In the genomic region with DNA sequence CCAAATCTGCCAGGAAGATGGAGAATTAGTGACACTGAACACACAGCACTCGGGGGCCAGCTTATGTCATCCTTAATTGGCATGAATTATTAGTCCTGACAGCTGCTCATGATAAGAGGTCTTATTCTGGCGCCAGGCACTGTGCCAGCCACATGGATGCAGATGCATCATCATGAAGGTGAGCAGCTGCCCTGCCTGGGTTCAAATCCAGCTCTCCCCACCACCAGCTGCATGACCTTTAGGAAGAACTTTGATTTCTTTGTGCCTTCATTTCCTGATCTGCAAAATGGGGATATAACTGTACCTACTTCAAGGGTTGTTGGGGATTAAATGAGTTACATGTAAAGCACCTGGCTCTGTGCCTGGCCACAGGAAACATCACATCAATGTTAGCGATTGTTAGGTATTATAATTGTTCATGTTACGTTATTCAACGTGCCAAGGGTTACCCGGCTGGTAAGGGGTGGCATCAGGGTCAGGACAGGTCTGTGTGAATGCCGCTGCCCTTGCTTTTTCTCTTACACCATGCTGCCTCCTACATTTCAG, we compare ENCODE assay signal across 13 cellular contexts. TPM values are rescaled to one million over a fixed set of nuclear protein-coding genes. Genes with fewer than 3 reads are reported as not detected.
DNase-seq lines count a peak whose midpoint lies in the region; ATAC-seq, FAIRE-seq and TF ChIP-seq lines count a peak whose summit lies in the region.
"Had no signal": no experiment of that assay in that cellular context is flagged by ENCODE, and none has a peak within 500 bp of the region (broad histone marks: within the 10 kb centered on the region; RNA-seq: fewer than 3 reads in every experiment).

No MANE protein-coding gene starts in this region.

- H3K4me1 Mint-ChIP-seq in GM23338, result peaks cover 38% of the 10 kb centered on the region
- H3K4me1 Mint-ChIP-seq in activated T-helper 1 cell treated with anti-CD3 and anti-CD28 coated beads, Interleukin-12 subunit alpha, Interleukin-12 subunit beta, Interleukin-2, Interleukin-4 antibody, amounts not matched to agents 30 ng/mL and 10 ng/mL and 1 ng/mL, durations not matched to agents 14 hours and 24 hours and 36 hours (ENCODE audit: low read depth), result peaks cover 13% of the 10 kb centered on the region

- H3K27me3 ChIP-seq in ACC112 (ENCODE audit: insufficient read depth, low read length), result no peaks in the 10 kb centered on the region
- no peaks in the 10 kb centered on the region for H3K27me3 ChIP-seq in GM23338 (ENCODE audit: insufficient read depth)
- H3K27me3 ChIP-seq in SJCRH30, result no peaks in the 10 kb centered on the region
- H3K27me3 ChIP-seq in HepG2 (ENCODE audit: control insufficient read depth in 1 of 2, insufficient read depth in 2 of 2, low read length in 2 of 2), result no peaks in the 10 kb centered on the region
- H3K27me3 ChIP-seq in body of pancreas, result no peaks in the 10 kb centered on the region
- H3K27me3 ChIP-seq: cardiac muscle cell had no signal

- H3K4me3 Mint-ChIP-seq in GM23338, result no peak overlapping the region
- H3K4me3 Mint-ChIP-seq in activated T-helper 1 cell treated with anti-CD3 and anti-CD28 coated beads, Interleukin-12 subunit alpha, Interleukin-12 subunit beta, Interleukin-2, Interleukin-4 antibody, amounts not matched to agents 30 ng/mL and 10 ng/mL and 1 ng/mL, durations not matched to agents 14 hours and 24 hours and 36 hours, result no peak overlapping the region
- H3K4me3 Mint-ChIP-seq: activated CD8-positive, alpha-beta memory T cell treated with anti-CD3 and anti-CD28 coated beads, Interleukin-2, amount 10 ng/mL, durations not matched to agents 7 days and 5 days had no signal

- peaks cover 10% of the 10 kb centered on the region for H3K27me3 Mint-ChIP-seq in GM23338 (ENCODE audit: insufficient read depth, low read depth, poor library complexity)
- H3K27me3 Mint-ChIP-seq in activated T-helper 1 cell treated with anti-CD3 and anti-CD28 coated beads, Interleukin-12 subunit alpha, Interleukin-12 subunit beta, Interleukin-2, Interleukin-4 antibody, amounts not matched to agents 30 ng/mL and 10 ng/mL and 1 ng/mL, durations not matched to agents 14 hours and 24 hours and 36 hours (ENCODE audit: insufficient read depth), result peaks cover 9% of the 10 kb centered on the region

- H3K4me2 ChIP-seq in GM23338 (no peak overlapping the region), HepG2 (ENCODE audit: low read depth, low read length) (no peak overlapping the region)

- H3K4me3 ChIP-seq in ACC112 (ENCODE audit: low read depth, low read length), result no peak overlapping the region
- H3K4me3 ChIP-seq in GM23338, result no peak overlapping the region
- no peak overlapping the region for H3K4me3 ChIP-seq in SJCRH30
- no peak overlapping the region for H3K4me3 ChIP-seq in HepG2 (replicated peaks in 1 of 3; ENCODE audit: insufficient read depth in 1 of 3, low read depth in 2 of 3, low read length in 3 of 3)
- no peak overlapping the region for H3K4me3 ChIP-seq in body of pancreas
- H3K4me3 ChIP-seq: cardiac muscle cell, prostate gland had no signal

- H3K9ac ChIP-seq in HepG2 (ENCODE audit: insufficient read depth, low read depth, low read length), result no peak overlapping the region

- TF ChIP-seq POLR2A in HepG2 (IDR thresholded peaks at IDR 0.05; ENCODE audit: insufficient read depth in 1 of 2, low read depth in 2 of 2, low read length in 2 of 2) (no peak), body of pancreas (IDR thresholded peaks at IDR 0.05) (no peak)

- TF ChIP-seq CTCF in GM23338 (conservative IDR thresholded peaks at IDR 0.05; ENCODE audit: low read depth in 2 of 2) (no peak), HepG2 (CRISPR knock-in tag; IDR thresholded peaks at IDR 0.05) (no peak), body of pancreas (IDR thresholded peaks at IDR 0.05) (no peak)

- H3K9me2 ChIP-seq in GM23338 (ENCODE audit: insufficient read depth), result no peaks in the 10 kb centered on the region

- H2AFZ ChIP-seq in ACC112 (ENCODE audit: low read length, unreplicated experiment) (no peak overlapping the region), GM23338 (no peak overlapping the region), HepG2 (ENCODE audit: low read length) (no peak overlapping the region)

- POLR2A ChIA-PET in HepG2 (lab: Yijun Ruan, JAX), result no interaction called here

- peaks cover 32% of the 10 kb centered on the region for H3K36me3 Mint-ChIP-seq in GM23338 (ENCODE audit: low read depth)
- no peaks in the 10 kb centered on the region for H3K36me3 Mint-ChIP-seq in activated T-helper 1 cell treated with anti-CD3 and anti-CD28 coated beads, Interleukin-12 subunit alpha, Interleukin-12 subunit beta, Interleukin-2, Interleukin-4 antibody, amounts not matched to agents 30 ng/mL and 10 ng/mL and 1 ng/mL, durations not matched to agents 14 hours and 24 hours and 36 hours (ENCODE audit: low read depth)
- H3K36me3 Mint-ChIP-seq: activated CD8-positive, alpha-beta memory T cell treated with anti-CD3 and anti-CD28 coated beads, Interleukin-2, amount 10 ng/mL, durations not matched to agents 7 days and 5 days had no signal

- DNase-seq in GM23338 (ENCODE audit: low spot score), result no peak
- DNase-seq in SJCRH30, result peak; percentile 93 to 94
- no peak for DNase-seq in HepG2 (ENCODE audit: low spot score)
- no peak for DNase-seq in body of pancreas
- no peak for DNase-seq in RCC 7860 (ENCODE audit: low spot score)
- no peak for DNase-seq in activated T-helper 1 cell treated with anti-CD3 and anti-CD28 coated beads, Interleukin-12 subunit alpha, Interleukin-12 subunit beta, Interleukin-2, Interleukin-4 antibody, amounts not matched to agents 30 ng/mL and 10 ng/mL and 1 ng/mL, durations not matched to agents 14 hours and 24 hours and 36 hours (ENCODE audit: low spot score)
- DNase-seq: NCI-H1417 treated with DMSO at 0.1 percent for 48 hours had no signal

- H3K9me3 ChIP-seq in SJCRH30 (replicated peaks) (no peaks in the 10 kb centered on the region), HepG2 (ENCODE audit: low read length) (no peaks in the 10 kb centered on the region), body of pancreas (no peaks in the 10 kb centered on the region)
- H3K9me3 ChIP-seq: prostate gland had no signal

- CTCF ChIA-PET in HepG2 (lab: Yijun Ruan, JAX; ENCODE audit: low intra/inter-chr PET ratio, low total read pairs), result no interaction called here

- intact Hi-C loops in HepG2 (cut with micrococcal nuclease; ENCODE audit: unreplicated experiment) (no loop called here), body of pancreas (cut with DNase I) (no loop called here)
- intact Hi-C loops in activated T-helper 1 cell treated with anti-CD3 and anti-CD28 coated beads, Interleukin-12 subunit alpha, Interleukin-12 subunit beta, Interleukin-2, Interleukin-4 antibody, amounts not matched to agents 30 ng/mL and 10 ng/mL and 1 ng/mL, durations not matched to agents 14 hours and 24 hours and 36 hours (cut with micrococcal nuclease), result loop anchor here (1.0 to 5.0 kb wide), 2 partner anchors 253 to 475 kb away; no protein-coding TSS in a partner anchor

- in situ Hi-C loops in HepG2 (cut with HindIII; ENCODE audit: extremely low pct_ligation_motif_present, low pct_unique_long_range_greater_than_20kb), result no loop called here

- H4K20me1 ChIP-seq in GM23338 (replicated peaks; ENCODE audit: insufficient read depth) (peaks cover 31% of the 10 kb centered on the region), HepG2 (ENCODE audit: insufficient read depth, low read length) (peaks cover 3% of the 10 kb centered on the region; the same call in 1 of the 2 replicates)

- TF ChIP-seq EP300 in HepG2 (IDR thresholded peaks at IDR 0.05; ENCODE audit: low read depth in 2 of 2, low read length in 2 of 2), result no peak
- no peak for TF ChIP-seq EP300 in HepG2 (CRISPR knock-in tag; IDR thresholded peaks at IDR 0.05; ENCODE audit: borderline replicate concordance)

- ATAC-seq in GM23338 (no peak), HepG2 (no peak), body of pancreas (no peak), GM21423 (IDR thresholded peaks at IDR 0.05; ENCODE audit: unreplicated experiment) (no peak)

- peaks cover 5% of the 10 kb centered on the region; the same call in 1 of the 2 replicates for H3F3A ChIP-seq in GM23338 (replicated peaks; ENCODE audit: low read depth)

- no peak for FAIRE-seq in HepG2 (lab: Jason Lieb, UNC)
- FAIRE-seq in RCC 7860 (lab: Jason Lieb, UNC), result no peak
- FAIRE-seq: GM12892 had no signal

- H3K27ac Mint-ChIP-seq in GM23338, result peak overlapping the region; percentile 77; the same call in 1 of the 2 replicates
- no peak overlapping the region for H3K27ac Mint-ChIP-seq in activated T-helper 1 cell treated with anti-CD3 and anti-CD28 coated beads, Interleukin-12 subunit alpha, Interleukin-12 subunit beta, Interleukin-2, Interleukin-4 antibody, amounts not matched to agents 30 ng/mL and 10 ng/mL and 1 ng/mL, durations not matched to agents 14 hours and 24 hours and 36 hours
- H3K27ac Mint-ChIP-seq: activated CD8-positive, alpha-beta memory T cell treated with anti-CD3 and anti-CD28 coated beads, Interleukin-2, amount 10 ng/mL, durations not matched to agents 7 days and 5 days had no signal

- peaks cover 17% of the 10 kb centered on the region for H3K4me1 ChIP-seq in ACC112 (ENCODE audit: control insufficient read depth, insufficient read depth, low read length, unreplicated experiment)
- H3K4me1 ChIP-seq in GM23338 (ENCODE audit: insufficient read depth), result peaks cover 28% of the 10 kb centered on the region; the same call in 1 of the 2 replicates
- peaks cover 28% of the 10 kb centered on the region for H3K4me1 ChIP-seq in SJCRH30
- peaks cover 10% of the 10 kb centered on the region for H3K4me1 ChIP-seq in HepG2 (ENCODE audit: insufficient read depth, low read length)
- peaks cover 26% of the 10 kb centered on the region for H3K4me1 ChIP-seq in body of pancreas
- H3K4me1 ChIP-seq: prostate gland had no signal

- H3K79me2 ChIP-seq in ACC112 (ENCODE audit: control insufficient read depth, insufficient read depth, low read length, unreplicated experiment), result peaks cover 21% of the 10 kb centered on the region
- H3K79me2 ChIP-seq in GM23338 (replicated peaks; ENCODE audit: insufficient read depth), result peaks cover 38% of the 10 kb centered on the region
- H3K79me2 ChIP-seq in HepG2 (ENCODE audit: insufficient read depth, low read length), result no peaks in the 10 kb centered on the region

- no peak for TF ChIP-seq RAD21 in HepG2 (CRISPR knock-in tag; IDR thresholded peaks at IDR 0.05)

- no TSS peak for BruUV-seq in HepG2 (replicated peaks; lab: Mats Ljungman, UMichigan)

- no peaks in the 10 kb centered on the region; the same call in 2 of the 3 replicates for H3K9me3 Mint-ChIP-seq in GM23338
- H3K9me3 Mint-ChIP-seq in activated T-helper 1 cell treated with anti-CD3 and anti-CD28 coated beads, Interleukin-12 subunit alpha, Interleukin-12 subunit beta, Interleukin-2, Interleukin-4 antibody, amounts not matched to agents 30 ng/mL and 10 ng/mL and 1 ng/mL, durations not matched to agents 14 hours and 24 hours and 36 hours, result no peaks in the 10 kb centered on the region

- WGBS in HepG2 (ENCODE audit: low lambda C conversion rate), result 61% methylated on average over 5 of the region's 7 CpGs
- 35 to 42% methylated on average over 7 of the region's 7 CpGs for WGBS in body of pancreas, 2 donors

- H3K27ac ChIP-seq in ACC112 (ENCODE audit: low read depth, low read length) (peak overlapping the region; percentile 16; the same call in 1 of the 2 replicates), GM23338 (ENCODE audit: low read depth) (no peak overlapping the region), SJCRH30 (peak overlapping the region; percentile 82), HepG2 (ENCODE audit: extremely low read length, insufficient read depth, low read length) (no peak overlapping the region), body of pancreas (peak overlapping the region in 1 of 4 donors; percentile 15)
- H3K27ac ChIP-seq: prostate gland had no signal

- H3K36me3 ChIP-seq in ACC112 (ENCODE audit: insufficient read depth, low read length) (no peaks in the 10 kb centered on the region), GM23338 (ENCODE audit: insufficient read depth) (peaks cover 14% of the 10 kb centered on the region; the same call in 1 of the 2 replicates), SJCRH30 (peaks cover 21% of the 10 kb centered on the region), HepG2 (replicated peaks in 1 of 2; ENCODE audit: control insufficient read depth in 1 of 2, insufficient read depth in 2 of 2, low read length in 2 of 2) (peaks cover 0 to 6% of the 10 kb centered on the region in 2 experiments; a peak in 2 of 5 replicates), body of pancreas (replicated peaks in 1 of 2; ENCODE audit: insufficient read depth in 1 of 2, low read depth in 2 of 2) (peaks cover 0 to 2% of the 10 kb centered on the region in 2 donors)
- H3K36me3 ChIP-seq: prostate gland had no signal

RNA-seq across cellular contexts. Expression of a gene that starts 5.7 kb away (rescaled TPM):
- total RNA-seq in GM23338 (2014; rRNA removed; shearing (Covaris generic)), result 35.4 and 59.0 TPM in 2 replicates
- polyA plus RNA-seq in GM23338 (2016; fragmentation: Nextera tagmentation; extraction: Ambion mirVana), result 36.9 and 42.9 TPM in 2 replicates
- 29.2 and 32.0 TPM in 2 replicates for total RNA-seq in SJCRH30 (2014; rRNA removed; shearing (Covaris generic))
- 7.0 and 8.8 TPM in 2 replicates for total RNA-seq in HepG2 (2016; rRNA removed; fragmentation: Illumina TruSeq; extraction: Trizol)
- 20.5 and 22.8 TPM in 2 replicates for total RNA-seq in HepG2 (2016; cell fraction: cytosol; rRNA removed; fragmentation: Illumina TruSeq; extraction: Trizol; ENCODE audit: low read depth)
- 6.5 and 9.0 TPM in 2 replicates for total RNA-seq in HepG2 (2016; cell fraction: insoluble cytoplasmic fraction; rRNA removed; fragmentation: Illumina TruSeq; extraction: Trizol)
- total RNA-seq in HepG2 (2016; cell fraction: membrane; rRNA removed; fragmentation: Illumina TruSeq; extraction: Trizol), result 20.3 and 21.8 TPM in 2 replicates
- total RNA-seq in HepG2 (2016; cell fraction: nucleus; rRNA removed; fragmentation: Illumina TruSeq; extraction: Trizol), result 4.9 and 8.5 TPM in 2 replicates
- 9.5 and 10.7 TPM in 2 replicates for polyA plus RNA-seq in HepG2 (2011; rRNA removed)
- polyA plus RNA-seq in HepG2 (2011; cell fraction: cytosol; rRNA removed), result 8.8 and 12.0 TPM in 2 replicates
- polyA plus RNA-seq in HepG2 (2011; cell fraction: nucleus; rRNA removed), result 24.5 and 25.8 TPM in 2 replicates
- polyA plus RNA-seq in HepG2 (2012), result 7.1 and 10.8 TPM in 2 replicates
- 26.8 and 27.0 TPM in 2 replicates for polyA plus RNA-seq in HepG2 (2016; cell fraction: cytosol; fragmentation: Illumina TruSeq; extraction: Trizol; ENCODE audit: low read depth)
- polyA plus RNA-seq in HepG2 (2016; cell fraction: insoluble cytoplasmic fraction; fragmentation: Illumina TruSeq; extraction: Trizol; ENCODE audit: low read depth), result 6.2 and 8.9 TPM in 2 replicates
- 22.6 and 25.9 TPM in 2 replicates for polyA plus RNA-seq in HepG2 (2016; cell fraction: membrane; fragmentation: Illumina TruSeq; extraction: Trizol; ENCODE audit: low read depth)
- polyA plus RNA-seq in HepG2 (2016; cell fraction: nucleus; fragmentation: Illumina TruSeq; extraction: Trizol; ENCODE audit: insufficient read depth, low read depth), result 15.9 and 18.2 TPM in 2 replicates
- 12.2 and 13.0 TPM in 2 replicates for polyA minus RNA-seq in HepG2 (2011; rRNA and poly(A)+ RNA removed; ENCODE audit: low replicate concordance)
- 4.2 and 4.9 TPM in 2 replicates for polyA minus RNA-seq in HepG2 (2011; cell fraction: cytosol; rRNA and poly(A)+ RNA removed)
- 5.9 and 9.3 TPM in 2 replicates for polyA minus RNA-seq in HepG2 (2011; cell fraction: nucleus; rRNA and poly(A)+ RNA removed)
- 10 to 100 TPM; 13.2 to 32.0 TPM for total RNA-seq in body of pancreas
- 10.6 and 11.1 TPM in 2 replicates for total RNA-seq in activated T-helper 1 cell treated with anti-CD3 and anti-CD28 coated beads, Interleukin-12 subunit alpha, Interleukin-12 subunit beta, Interleukin-2, Interleukin-4 antibody, amounts not matched to agents 30 ng/mL and 10 ng/mL and 1 ng/mL, durations not matched to agents 14 hours and 24 hours and 36 hours

RNA-seq across cellular contexts. Expression of a gene that starts 16.8 kb away (rescaled TPM):
- 23.6 and 27.5 TPM in 2 replicates for total RNA-seq in GM23338 (2014; rRNA removed; shearing (Covaris generic))
- polyA plus RNA-seq in GM23338 (2016; fragmentation: Nextera tagmentation; extraction: Ambion mirVana) (14.0 and 14.6 TPM in 2 replicates), HepG2 (2011; rRNA removed) (0.04 TPM in 1 of 2 replicates, not detected in the other)
- 2.2 and 2.7 TPM in 2 replicates for total RNA-seq in SJCRH30 (2014; rRNA removed; shearing (Covaris generic))
- total RNA-seq in HepG2 (2016; rRNA removed; fragmentation: Illumina TruSeq; extraction: Trizol) (0.07 TPM in 1 of 2 replicates, not detected in the other), body of pancreas (10 to 100 TPM; 13.0 to 53.1 TPM)
- not detected in 2 replicates for total RNA-seq in HepG2 (2016; cell fraction: cytosol; rRNA removed; fragmentation: Illumina TruSeq; extraction: Trizol; ENCODE audit: low read depth)
- not detected in 2 replicates for total RNA-seq in HepG2 (2016; cell fraction: insoluble cytoplasmic fraction; rRNA removed; fragmentation: Illumina TruSeq; extraction: Trizol)
- total RNA-seq in HepG2 (2016; cell fraction: membrane; rRNA removed; fragmentation: Illumina TruSeq; extraction: Trizol), result not detected in 2 replicates
- total RNA-seq in HepG2 (2016; cell fraction: nucleus; rRNA removed; fragmentation: Illumina TruSeq; extraction: Trizol), result not detected in 2 replicates
- 0.05 and 0.13 TPM in 2 replicates for polyA plus RNA-seq in HepG2 (2011; cell fraction: cytosol; rRNA removed)
- 0.58 TPM in 1 of 2 replicates, not detected in the other for polyA plus RNA-seq in HepG2 (2011; cell fraction: nucleus; rRNA removed)
- polyA plus RNA-seq in HepG2 (2012), result not detected in 2 replicates
- polyA plus RNA-seq in HepG2 (2016; cell fraction: cytosol; fragmentation: Illumina TruSeq; extraction: Trizol; ENCODE audit: low read depth), result not detected in 2 replicates
- polyA plus RNA-seq in HepG2 (2016; cell fraction: insoluble cytoplasmic fraction; fragmentation: Illumina TruSeq; extraction: Trizol; ENCODE audit: low read depth), result not detected in 2 replicates
- polyA plus RNA-seq in HepG2 (2016; cell fraction: membrane; fragmentation: Illumina TruSeq; extraction: Trizol; ENCODE audit: low read depth), result not detected in 2 replicates
- not detected in 2 replicates for polyA plus RNA-seq in HepG2 (2016; cell fraction: nucleus; fragmentation: Illumina TruSeq; extraction: Trizol; ENCODE audit: insufficient read depth, low read depth)
- polyA minus RNA-seq in HepG2 (2011; rRNA and poly(A)+ RNA removed; ENCODE audit: low replicate concordance), result 0.47 TPM in 1 of 2 replicates, not detected in the other
- not detected in 2 replicates for polyA minus RNA-seq in HepG2 (2011; cell fraction: cytosol; rRNA and poly(A)+ RNA removed)
- not detected in 2 replicates for polyA minus RNA-seq in HepG2 (2011; cell fraction: nucleus; rRNA and poly(A)+ RNA removed)
- total RNA-seq in activated T-helper 1 cell treated with anti-CD3 and anti-CD28 coated beads, Interleukin-12 subunit alpha, Interleukin-12 subunit beta, Interleukin-2, Interleukin-4 antibody, amounts not matched to agents 30 ng/mL and 10 ng/mL and 1 ng/mL, durations not matched to agents 14 hours and 24 hours and 36 hours, result 2.3 and 2.5 TPM in 2 replicates

Comparison
In these comparisons a context has a peak if more than half of its experiments do, and no peak if none do; other contexts are left out.
1. H3K27ac ChIP-seq: peak in ACC112 (single experiment) and SJCRH30 (single experiment); none in GM23338 (single experiment) and HepG2 (single experiment).
2. DNase-seq: peak in SJCRH30 (2 of 2); none in GM23338 (single experiment), HepG2 (single experiment), body of pancreas (0 of 4), RCC 7860 (single experiment) and activated T-helper 1 cell treated with anti-CD3 and anti-CD28 coated beads, Interleukin-12 subunit alpha, Interleukin-12 subunit beta, Interleukin-2, Interleukin-4 antibody, amounts not matched to agents 30 ng/mL and 10 ng/mL and 1 ng/mL, durations not matched to agents 14 hours and 24 hours and 36 hours (single experiment).